In the genomic region with DNA sequence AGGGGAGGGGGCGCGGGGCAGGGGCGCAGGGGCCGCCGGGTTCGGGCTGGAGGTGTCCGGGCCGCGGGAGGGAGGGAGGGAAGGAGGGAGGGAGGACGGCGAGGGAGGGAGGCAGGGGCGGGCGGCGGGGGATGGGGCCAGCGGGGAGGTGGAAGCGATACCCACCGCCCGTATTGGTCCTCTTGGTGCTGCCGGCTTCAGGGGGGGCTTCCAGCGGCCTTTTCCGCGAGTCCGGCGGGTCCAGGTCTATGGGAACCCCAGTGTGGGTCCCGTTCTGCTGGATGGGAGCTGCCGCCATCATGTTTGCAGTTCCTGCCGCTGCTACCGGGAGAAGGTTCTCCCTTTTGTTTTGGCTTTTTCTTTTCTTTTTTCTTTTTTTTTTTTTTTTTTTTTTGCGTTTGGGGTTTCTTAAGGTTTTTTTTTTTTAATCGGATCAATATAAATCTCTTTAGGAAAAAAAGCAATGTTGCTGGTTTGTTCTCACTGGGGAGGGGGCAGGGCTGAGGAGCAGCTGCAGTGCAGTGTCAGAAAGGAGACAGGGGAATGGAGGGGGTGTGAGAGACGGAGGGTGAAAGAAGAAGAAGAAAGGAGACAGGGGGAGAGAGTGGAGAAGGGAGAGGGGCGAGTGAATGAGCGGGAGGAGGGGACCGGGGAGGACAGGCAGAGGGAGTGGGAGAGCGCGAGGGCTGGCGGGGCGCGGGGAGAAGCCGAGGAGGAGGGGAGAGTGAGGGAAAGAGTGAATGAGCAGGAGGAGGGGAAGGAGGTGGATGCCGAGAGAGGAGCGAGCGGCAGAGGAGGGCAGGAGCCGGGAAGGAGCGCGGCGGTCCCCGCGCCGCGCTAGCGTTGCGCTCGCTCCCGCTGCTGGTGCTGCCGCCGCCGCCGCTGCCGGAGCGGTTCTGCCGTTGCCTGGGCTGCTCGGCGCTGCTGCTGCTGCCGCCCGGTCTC, we compare ENCODE assay signal across 9 cellular contexts. TPM values are rescaled to one million over a fixed set of nuclear protein-coding genes. Genes with fewer than 3 reads are reported as not detected.
DNase-seq lines count a peak whose midpoint lies in the region; ATAC-seq and TF ChIP-seq lines count a peak whose summit lies in the region.
"Had no signal": no experiment of that assay in that cellular context is flagged by ENCODE, and none has a peak within 500 bp of the region (broad histone marks: within the 10 kb centered on the region; RNA-seq: fewer than 3 reads in every experiment).

A gene with protein sequence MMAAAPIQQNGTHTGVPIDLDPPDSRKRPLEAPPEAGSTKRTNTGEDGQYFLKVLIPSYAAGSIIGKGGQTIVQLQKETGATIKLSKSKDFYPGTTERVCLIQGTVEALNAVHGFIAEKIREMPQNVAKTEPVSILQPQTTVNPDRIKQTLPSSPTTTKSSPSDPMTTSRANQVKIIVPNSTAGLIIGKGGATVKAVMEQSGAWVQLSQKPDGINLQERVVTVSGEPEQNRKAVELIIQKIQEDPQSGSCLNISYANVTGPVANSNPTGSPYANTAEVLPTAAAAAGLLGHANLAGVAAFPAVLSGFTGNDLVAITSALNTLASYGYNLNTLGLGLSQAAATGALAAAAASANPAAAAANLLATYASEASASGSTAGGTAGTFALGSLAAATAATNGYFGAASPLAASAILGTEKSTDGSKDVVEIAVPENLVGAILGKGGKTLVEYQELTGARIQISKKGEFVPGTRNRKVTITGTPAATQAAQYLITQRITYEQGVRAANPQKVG (minus strand): TSS at position 898 of the 945 bp plus-strand sequence. CDS start 597 bp downstream, at position 301.

- H3K4me3 ChIP-seq in AG09309 (ENCODE audit: control insufficient read depth, low read depth, low read length) (peak within 1 kb of the TSS; percentile 73), SK-N-MC (peak within 1 kb of the TSS; percentile 71)

- TF ChIP-seq CTCF in AG09309 (IDR thresholded peaks at IDR 0.05; ENCODE audit: control insufficient read depth, insufficient read depth, low read depth, low read length, missing control alignments), result no peak

- no peak for DNase-seq in AG09309 (ENCODE audit: low read depth)
- DNase-seq in SK-N-MC (ENCODE audit: low read depth, low spot score), result no peak
- DNase-seq in fibroblast of peridontal ligament (ENCODE audit: extremely low read depth), result peak; percentile 26
- peak; percentile 30 for DNase-seq in myocyte (ENCODE audit: low read depth)
- DNase-seq in natural killer cell treated with Interleukin-12 subunit alpha and Interleukin-12 subunit beta and Interleukin-15 and Interleukin-18, amount 100 ng/mL, for 72 hours (ENCODE audit: low spot score), result no peak
- DNase-seq in stimulated activated effector memory CD8-positive, alpha-beta T cell treated with anti-CD3 and anti-CD28 coated beads, Interleukin-12 subunit alpha, Interleukin-12 subunit beta, amount 100 ng/mL, for 72 hours (ENCODE audit: low spot score in 2 of 2), result no peak

- H3K9me3 Mint-ChIP-seq in natural killer cell treated with Interleukin-12 subunit alpha and Interleukin-12 subunit beta and Interleukin-15 and Interleukin-18, amount 100 ng/mL, for 72 hours, result peaks cover 2% of the 10 kb centered on the region
- peaks cover 6% of the 10 kb centered on the region for H3K9me3 Mint-ChIP-seq in stimulated activated effector memory CD8-positive, alpha-beta T cell treated with anti-CD3 and anti-CD28 coated beads, Interleukin-12 subunit alpha, Interleukin-12 subunit beta, amount 100 ng/mL, for 72 hours

- peaks cover 8 to 13% of the 10 kb centered on the region in 2 donors for H3K27me3 Mint-ChIP-seq in natural killer cell treated with Interleukin-12 subunit alpha and Interleukin-12 subunit beta and Interleukin-15 and Interleukin-18, amount 100 ng/mL, for 72 hours

- no peaks in the 10 kb centered on the region for H3K36me3 Mint-ChIP-seq in natural killer cell treated with Interleukin-12 subunit alpha and Interleukin-12 subunit beta and Interleukin-15 and Interleukin-18, amount 100 ng/mL, for 72 hours
- no peaks in the 10 kb centered on the region for H3K36me3 Mint-ChIP-seq in stimulated activated effector memory CD8-positive, alpha-beta T cell treated with anti-CD3 and anti-CD28 coated beads, Interleukin-12 subunit alpha, Interleukin-12 subunit beta, amount 100 ng/mL, for 72 hours

- no peaks in the 10 kb centered on the region for H3K9me3 ChIP-seq in SK-N-MC (ENCODE audit: low read depth, low read length)

- H3K27ac Mint-ChIP-seq in natural killer cell treated with Interleukin-12 subunit alpha and Interleukin-12 subunit beta and Interleukin-15 and Interleukin-18, amount 100 ng/mL, for 72 hours, result no peak within 1 kb of the TSS
- no peak within 1 kb of the TSS for H3K27ac Mint-ChIP-seq in stimulated activated effector memory CD8-positive, alpha-beta T cell treated with anti-CD3 and anti-CD28 coated beads, Interleukin-12 subunit alpha, Interleukin-12 subunit beta, amount 100 ng/mL, for 72 hours

- H3K36me3 ChIP-seq in SK-N-MC (ENCODE audit: insufficient read depth, low read length), result no peaks in the 10 kb centered on the region

- H3K27ac ChIP-seq in SK-N-MC, result no peak within 1 kb of the TSS
- H3K27ac ChIP-seq: epithelial cell of prostate had no signal

- H3K9ac ChIP-seq in SK-N-MC (ENCODE audit: insufficient read length), result no peak within 1 kb of the TSS

- H3K4me3 Mint-ChIP-seq in natural killer cell treated with Interleukin-12 subunit alpha and Interleukin-12 subunit beta and Interleukin-15 and Interleukin-18, amount 100 ng/mL, for 72 hours, result no peak within 1 kb of the TSS
- H3K4me3 Mint-ChIP-seq in stimulated activated effector memory CD8-positive, alpha-beta T cell treated with anti-CD3 and anti-CD28 coated beads, Interleukin-12 subunit alpha, Interleukin-12 subunit beta, amount 100 ng/mL, for 72 hours, result no peak within 1 kb of the TSS

- ATAC-seq in HG02759 (IDR thresholded peaks at IDR 0.05; ENCODE audit: unreplicated experiment) (peak; percentile 30), GM21528 (IDR thresholded peaks at IDR 0.05; ENCODE audit: low FRiP score, unreplicated experiment) (no peak)
- no peak for ATAC-seq in natural killer cell treated with Interleukin-12 subunit alpha and Interleukin-12 subunit beta and Interleukin-15 and Interleukin-18, amount 100 ng/mL, for 72 hours
- ATAC-seq in stimulated activated effector memory CD8-positive, alpha-beta T cell treated with anti-CD3 and anti-CD28 coated beads, Interleukin-12 subunit alpha, Interleukin-12 subunit beta, amount 100 ng/mL, for 72 hours, result no peak

- no peaks in the 10 kb centered on the region for H3K4me1 Mint-ChIP-seq in natural killer cell treated with Interleukin-12 subunit alpha and Interleukin-12 subunit beta and Interleukin-15 and Interleukin-18, amount 100 ng/mL, for 72 hours (ENCODE audit: low read depth in 2 of 2)
- H3K4me1 Mint-ChIP-seq in stimulated activated effector memory CD8-positive, alpha-beta T cell treated with anti-CD3 and anti-CD28 coated beads, Interleukin-12 subunit alpha, Interleukin-12 subunit beta, amount 100 ng/mL, for 72 hours, result no peaks in the 10 kb centered on the region

RNA-seq across cellular contexts. Expression of the gene that starts here (rescaled TPM):
- 1.5 and 2.5 TPM in 2 replicates for total RNA-seq in myocyte
- 2.0 TPM for polyA plus RNA-seq in myocyte (2012)
- total RNA-seq in natural killer cell treated with Interleukin-12 subunit alpha and Interleukin-12 subunit beta and Interleukin-15 and Interleukin-18, amount 100 ng/mL, for 72 hours, result not detected

Comparison
In these comparisons a context has a peak if more than half of its experiments do, and no peak if none do; other contexts are left out.
1. DNase-seq: peak in fibroblast of peridontal ligament (single experiment) and myocyte (single experiment); none in AG09309 (single experiment), SK-N-MC (single experiment), natural killer cell treated with Interleukin-12 subunit alpha and Interleukin-12 subunit beta and Interleukin-15 and Interleukin-18, amount 100 ng/mL, for 72 hours (single experiment) and stimulated activated effector memory CD8-positive, alpha-beta T cell treated with anti-CD3 and anti-CD28 coated beads, Interleukin-12 subunit alpha, Interleukin-12 subunit beta, amount 100 ng/mL, for 72 hours (0 of 2).